In the genomic region with DNA sequence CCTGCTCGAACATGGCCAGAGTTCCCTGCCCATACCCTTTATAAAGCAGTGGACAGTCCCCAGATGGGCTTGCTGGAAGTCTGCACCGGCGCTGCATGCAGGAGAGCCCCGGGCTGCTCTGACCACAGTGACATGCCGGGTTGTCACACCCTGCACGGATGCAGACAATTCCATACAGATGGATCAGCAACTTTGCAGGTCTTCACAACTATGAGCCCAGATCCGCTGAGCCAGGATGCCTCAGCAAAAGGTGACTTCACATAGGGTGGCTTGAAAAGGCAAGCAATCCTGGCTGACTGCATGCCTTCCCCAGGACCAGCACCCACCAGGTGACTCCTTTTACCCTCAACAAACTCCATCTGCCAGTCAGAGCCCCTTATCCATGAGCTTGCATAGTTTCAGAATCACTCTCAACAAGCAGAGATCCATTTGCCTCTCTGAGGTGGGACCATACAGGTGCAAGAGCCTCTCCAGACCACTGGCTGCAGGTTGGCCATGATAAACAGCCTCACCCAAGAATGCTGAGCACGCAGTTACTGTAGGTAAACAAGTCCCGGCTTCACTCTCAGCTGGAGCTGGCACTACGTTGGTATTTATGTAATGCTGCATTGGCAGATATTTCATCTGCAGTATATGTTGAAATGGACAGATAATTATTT, we compare ENCODE assay signal across 15 cellular contexts.
DNase-seq lines count a peak whose midpoint lies in the region; ATAC-seq and TF ChIP-seq lines count a peak whose summit lies in the region.
"Had no signal": no experiment of that assay in that cellular context is flagged by ENCODE, and none has a peak within 500 bp of the region (broad histone marks: within the 10 kb centered on the region; RNA-seq: fewer than 3 reads in every experiment).

No MANE protein-coding gene starts in this region.

- H3K9ac ChIP-seq in IMR-90 (ENCODE audit: low read depth, low read length) = no peak overlapping the region
- H3K9ac ChIP-seq in parathyroid adenoma = no peak overlapping the region

- no peak overlapping the region for H2BK5ac ChIP-seq in IMR-90 (ENCODE audit: low read depth, low read length, poor library complexity, severe bottlenecking)

- H3K79me1 ChIP-seq in IMR-90 (ENCODE audit: low read depth in 1 of 2, low read length in 2 of 2) = no peaks in the 10 kb centered on the region

- no peak overlapping the region for H3K27ac ChIP-seq in IMR-90 (ENCODE audit: insufficient read depth, low read length)
- no peak overlapping the region for H3K27ac ChIP-seq in parathyroid adenoma
- H3K27ac ChIP-seq: C4-2B had no signal

- TF ChIP-seq POLR2A in IMR-90 (IDR thresholded peaks at IDR 0.05; ENCODE audit: low read depth, low read length) = no peak

- BruUV-seq in IMR-90 (replicated peaks; lab: Mats Ljungman, UMichigan) = no TSS peak

- H3K4me2 ChIP-seq in IMR-90 (ENCODE audit: low read depth, low read length) (no peak overlapping the region), parathyroid adenoma (ENCODE audit: low read length) (no peak overlapping the region)

- H3K4ac ChIP-seq in IMR-90 (ENCODE audit: low read depth, low read length) = no peak overlapping the region

- no peak overlapping the region for H2BK20ac ChIP-seq in IMR-90 (ENCODE audit: low read depth, low read length)

- no peak for DNase-seq in IMR-90
- peak; percentile 1 for DNase-seq in RPMI7951 (ENCODE audit: low read depth)
- no peak for DNase-seq in left lobe of liver (ENCODE audit: low spot score)
- no peak for DNase-seq in DMS153 (lab: John Stamatoyannopoulos, UW)
- no peak for DNase-seq in ecto neural progenitor cell (ENCODE audit: low spot score)
- DNase-seq in OCI-M2 (lab: John Stamatoyannopoulos, UW; ENCODE audit: unreplicated experiment) = no peak
- DNase-seq: NCI-H1105 treated with DMSO at 0.1 percent for 48 hours, NCI-H187 treated with DMSO at 0.1 percent for 48 hours, NCI-H345, NCI-H69, PC-3 had no signal

- no peak overlapping the region for H3K14ac ChIP-seq in IMR-90 (replicated peaks; ENCODE audit: low read depth, low read length)

- no peak overlapping the region for H3K56ac ChIP-seq in IMR-90 (ENCODE audit: extremely low read depth, insufficient read depth, low read length)

- H3K9me1 ChIP-seq in IMR-90 (ENCODE audit: insufficient read depth, low read length) = no peaks in the 10 kb centered on the region

- H4K5ac ChIP-seq in IMR-90 (ENCODE audit: low read depth, low read length) = no peak overlapping the region

- WGBS in IMR-90 (ENCODE audit: extremely low coverage in 2 of 2, insufficient read length in 1 of 2), 2 experiments = 81% methylated on average over 3 of the region's 10 CpGs; no CpG with 5 or more reads in 1 of the 2 experiments

- no peak for TF ChIP-seq RAD21 in IMR-90 (IDR thresholded peaks at IDR 0.05; ENCODE audit: low read length)

- H4K91ac ChIP-seq in IMR-90 (ENCODE audit: insufficient read depth, low read depth, low read length) = no peak overlapping the region

- no peak overlapping the region for H2BK120ac ChIP-seq in IMR-90 (ENCODE audit: low read depth, low read length)

- no peaks in the 10 kb centered on the region for H3K36me3 ChIP-seq in IMR-90 (ENCODE audit: control insufficient read depth, insufficient read depth, low read length)
- H3K36me3 ChIP-seq in parathyroid adenoma (ENCODE audit: control insufficient read depth, insufficient read depth, low read length) = no peaks in the 10 kb centered on the region

- POLR2A ChIA-PET in IMR-90 (lab: Charles Lee; ENCODE audit: unreplicated experiment) = no interaction called here

- in situ Hi-C loops in IMR-90 (cut with MboI; ENCODE audit: low sequenced_read_pairs) = no loop called here

- no peaks in the 10 kb centered on the region for H3K79me2 ChIP-seq in parathyroid adenoma

- dilution Hi-C loops in IMR-90 (cut with HindIII; ENCODE audit: low sequenced_read_pairs, unreplicated experiment) = no loop called here

- H3K4me1 ChIP-seq in IMR-90 (ENCODE audit: control insufficient read depth, insufficient read depth, low read length) (no peaks in the 10 kb centered on the region), parathyroid adenoma (peaks cover 2% of the 10 kb centered on the region)

- no peak overlapping the region for H2AK9ac ChIP-seq in IMR-90 (replicated peaks; ENCODE audit: low read depth, low read length, poor library complexity)

- H3K23ac ChIP-seq in IMR-90 (ENCODE audit: low read depth, low read length) = no peak overlapping the region

- intact Hi-C loops in IMR-90 (cut with micrococcal nuclease) = no loop called here

- no peak overlapping the region for H3K18ac ChIP-seq in IMR-90 (ENCODE audit: low read depth, low read length)

- H2BK15ac ChIP-seq in IMR-90 (ENCODE audit: low read depth, low read length) = no peak overlapping the region

- H4K20me1 ChIP-seq in IMR-90 (ENCODE audit: insufficient read depth, low read length) = no peaks in the 10 kb centered on the region

- ATAC-seq in IMR-90 (ENCODE audit: low read depth) (no peak), left lobe of liver (peak; percentile 91), GM18868 (IDR thresholded peaks at IDR 0.05; ENCODE audit: unreplicated experiment) (no peak)
- ATAC-seq: PC-3, SK-N-SH treated with all-trans-retinoic acid at 6 μM for 48 hours had no signal

- TF ChIP-seq CTCF in IMR-90 (conservative IDR thresholded peaks at IDR 0.05; ENCODE audit: low read depth, low read length) (no peak), parathyroid adenoma (IDR thresholded peaks at IDR 0.05) (no peak)

- no peak overlapping the region for H4K8ac ChIP-seq in IMR-90 (ENCODE audit: low read depth in 2 of 2, low read length in 2 of 2)

- H2AFZ ChIP-seq in IMR-90 (replicated peaks; ENCODE audit: low read length, poor library complexity) (no peak overlapping the region), parathyroid adenoma (peak overlapping the region; percentile 42)

- CTCF ChIA-PET in IMR-90 (lab: Yijun Ruan, JAX) = no interaction called here

- no peak overlapping the region for H3K4me3 ChIP-seq in IMR-90 (ENCODE audit: insufficient read depth, low read depth, low read length)
- no peak overlapping the region for H3K4me3 ChIP-seq in parathyroid adenoma (ENCODE audit: low read depth, low read length)

- H3K27me3 ChIP-seq in IMR-90 (ENCODE audit: control insufficient read depth, insufficient read depth, low read length) (no peaks in the 10 kb centered on the region), parathyroid adenoma (ENCODE audit: control insufficient read depth, insufficient read depth, low read length) (no peaks in the 10 kb centered on the region)

- H3K9me3 ChIP-seq in IMR-90 (ENCODE audit: control insufficient read depth, insufficient read depth, low read length) (peaks cover 18% of the 10 kb centered on the region), parathyroid adenoma (ENCODE audit: control insufficient read depth, low read length) (no peaks in the 10 kb centered on the region)

- no peak overlapping the region for H2AK5ac ChIP-seq in IMR-90 (ENCODE audit: low read depth, low read length)

TF ChIP-seq in IMR-90, 13 proteins besides CTCF, POLR2A, EP300 and RAD21:
- TF ChIP-seq MAFK (IDR thresholded peaks at IDR 0.05; ENCODE audit: low read depth, low read length) (peak; percentile 26; the same call in 1 of the 2 replicates), RFX5 (IDR thresholded peaks at IDR 0.05; ENCODE audit: low read depth, low read length) (no peak)
